ENCODE assay signal across 1 cellular context in genomic region chr14:103294091-103294490, GRCh38.
TF ChIP-seq lines count a peak whose summit lies in the region.

No MANE protein-coding gene starts in this region.

TF ChIP-seq in IMR-90, 13 proteins besides CTCF, POLR2A, EP300 and RAD21 (continued from another document):
- TF ChIP-seq ELK1 (IDR thresholded peaks at IDR 0.05; ENCODE audit: borderline replicate concordance, low read depth, low read length) (no peak), RCOR1 (IDR thresholded peaks at IDR 0.05; ENCODE audit: insufficient replicate concordance, low read length) (no peak), SMC3 (IDR thresholded peaks at IDR 0.05; ENCODE audit: low read depth, low read length) (no peak)
TF ChIP-seq in IMR-90: peak in this region for 0.
